ENCODE assay signal across 17 cellular contexts in genomic region chr5:149472399-149472798, GRCh38.
"Had no signal": no experiment of that assay in that cellular context is flagged by ENCODE, and none has a peak within 500 bp of the region (broad histone marks: within the 10 kb centered on the region; RNA-seq: fewer than 3 reads in every experiment).

No MANE protein-coding gene starts in this region.

- H3K9me3 ChIP-seq: gastrocnemius medialis, neutrophil, pancreas, upper lobe of right lung had no signal

- H3K4me3 ChIP-seq: cardiac muscle cell, gastrocnemius medialis, pancreas, upper lobe of right lung had no signal

- ATAC-seq: activated CD8-positive, alpha-beta T cell treated with anti-CD3 and anti-CD28 coated beads for 36 hours; activated naive CD8-positive, alpha-beta T cell treated with anti-CD3 and anti-CD28 coated beads, Interleukin-2, amount 50 U/mL, for 24 hours; T-cell had no signal

- H3K27me3 ChIP-seq: cardiac muscle cell, gastrocnemius medialis, neutrophil, pancreas, upper lobe of right lung had no signal

- FAIRE-seq: pancreas had no signal

- H3K36me3 ChIP-seq: cardiac muscle cell, gastrocnemius medialis, neutrophil, pancreas, upper lobe of right lung, WERI-Rb-1 had no signal

- DNase-seq: activated CD4-positive, alpha-beta T cell treated with anti-CD3 and anti-CD28 coated beads, Interleukin-2, amount 10 ng/mL, durations not matched to agents 7 days and 5 days; activated CD4-positive, CD25-positive, alpha-beta regulatory T cell treated with anti-CD3 and anti-CD28 coated beads, Interleukin-2, amount 50 U/mL, for 72 hours; activated CD8-positive, alpha-beta T cell treated with anti-CD3 and anti-CD28 coated beads for 36 hours; activated gamma-delta T cell; activated naive CD4-positive, alpha-beta T cell treated with anti-CD3 and anti-CD28 coated beads, Interleukin-2, amount 50 U/mL, for 16 hours; activated naive CD8-positive, alpha-beta T cell treated with anti-CD3 and anti-CD28 coated beads, Interleukin-2, amount 50 U/mL, for 24 hours; effector memory CD4-positive, alpha-beta T cell; hypothalamus; stimulated activated CD4-positive, alpha-beta T cell treated with anti-CD3 and anti-CD28 coated beads, Interleukin-4, amount 100 ng/mL, for 24 hours; stimulated activated naive CD4-positive, alpha-beta T cell treated with Interleukin-2 at 50 U/mL for 16 hours; T-cell; upper lobe of right lung; WERI-Rb-1 had no signal

- H3K27ac ChIP-seq: cardiac muscle cell, neutrophil, WERI-Rb-1 had no signal
